Comparison of ENCODE assay signal across 19 cellular contexts in genomic region chr6:33732819-33733218, GRCh38. TPM values are rescaled to one million over a fixed set of nuclear protein-coding genes. Genes with fewer than 3 reads are reported as not detected.
A peak's percentile ranks its signal among the peaks of the same experiment; 100 is the strongest.
DNase-seq lines count a peak whose midpoint lies in the region; ATAC-seq and TF ChIP-seq lines count a peak whose summit lies in the region.
"Had no signal": no experiment of that assay in that cellular context is flagged by ENCODE, and none has a peak within 500 bp of the region (broad histone marks: within the 10 kb centered on the region; RNA-seq: fewer than 3 reads in every experiment).

No MANE protein-coding gene starts in this region.

- H2BK20ac ChIP-seq in IMR-90 (ENCODE audit: low read depth, low read length): no peak overlapping the region

- no peak overlapping the region for H4K91ac ChIP-seq in IMR-90 (ENCODE audit: insufficient read depth, low read depth, low read length)

- H3K9me1 ChIP-seq in IMR-90 (ENCODE audit: insufficient read depth, low read length): no peaks in the 10 kb centered on the region

- H3K23ac ChIP-seq in IMR-90 (ENCODE audit: low read depth, low read length): no peak overlapping the region

- H3K27ac ChIP-seq in IMR-90 (ENCODE audit: insufficient read depth, low read length): no peak overlapping the region
- H3K27ac ChIP-seq in psoas muscle: peak overlapping the region; percentile 100
- H3K27ac ChIP-seq: colonic mucosa had no signal

- WGBS in IMR-90 (ENCODE audit: extremely low coverage in 2 of 2, insufficient read length in 1 of 2), 2 experiments: no CpG with 5 or more reads among the region's 5 CpGs
- 38 to 69% (median 44%) methylated on average over 5 of the region's 5 CpGs for WGBS in psoas muscle, 3 donors

- no peak overlapping the region for H2BK120ac ChIP-seq in IMR-90 (ENCODE audit: low read depth, low read length)

- H3K4me2 ChIP-seq in IMR-90 (ENCODE audit: low read depth, low read length): no peak overlapping the region

- H3K27ac Mint-ChIP-seq in T-helper 17 cell: no peak overlapping the region
- H3K27ac Mint-ChIP-seq: activated CD4-positive, alpha-beta memory T cell treated with anti-CD3 and anti-CD28 coated beads, Interleukin-2, amount 10 ng/mL, durations not matched to agents 7 days and 5 days; CD14-positive monocyte; memory B cell had no signal

- no peak overlapping the region for H2AFZ ChIP-seq in IMR-90 (replicated peaks; ENCODE audit: low read length, poor library complexity)

- H3K79me1 ChIP-seq in IMR-90 (ENCODE audit: low read depth in 1 of 2, low read length in 2 of 2): no peaks in the 10 kb centered on the region

- H3K4me3 ChIP-seq in IMR-90 (ENCODE audit: insufficient read depth, low read depth, low read length): no peak overlapping the region
- H3K4me3 ChIP-seq in epithelial cell of proximal tubule (ENCODE audit: low read depth, low read length): no peak overlapping the region
- peak overlapping the region; percentile 72 for H3K4me3 ChIP-seq in psoas muscle
- H3K4me3 ChIP-seq: colonic mucosa had no signal

- H3K36me3 Mint-ChIP-seq in T-helper 17 cell (ENCODE audit: low read depth): no peaks in the 10 kb centered on the region
- H3K36me3 Mint-ChIP-seq: CD14-positive monocyte; memory B cell; naive thymus-derived CD4-positive, alpha-beta T cell had no signal

- TF ChIP-seq POLR2A in IMR-90 (IDR thresholded peaks at IDR 0.05; ENCODE audit: low read depth, low read length): no peak

- CTCF ChIA-PET in IMR-90 (lab: Yijun Ruan, JAX): no interaction called here

- H3K9ac ChIP-seq in IMR-90 (ENCODE audit: low read depth, low read length): no peak overlapping the region

- no peaks in the 10 kb centered on the region for H3K4me1 ChIP-seq in IMR-90 (ENCODE audit: control insufficient read depth, insufficient read depth, low read length)
- peaks cover 93% of the 10 kb centered on the region for H3K4me1 ChIP-seq in psoas muscle
- H3K4me1 ChIP-seq: colonic mucosa had no signal

- BruUV-seq in IMR-90 (replicated peaks; lab: Mats Ljungman, UMichigan): no TSS peak

- no peak overlapping the region for H3K18ac ChIP-seq in IMR-90 (ENCODE audit: low read depth, low read length)

- dilution Hi-C loops in IMR-90 (cut with HindIII; ENCODE audit: low sequenced_read_pairs, unreplicated experiment): no loop called here

- no peak overlapping the region for H4K8ac ChIP-seq in IMR-90 (ENCODE audit: low read depth in 2 of 2, low read length in 2 of 2)

- intact Hi-C loops in IMR-90 (cut with micrococcal nuclease) (no loop called here), psoas muscle (cut with DNase I) (no loop called here)

- H2BK5ac ChIP-seq in IMR-90 (ENCODE audit: low read depth, low read length, poor library complexity, severe bottlenecking): no peak overlapping the region

- no peak overlapping the region for H3K56ac ChIP-seq in IMR-90 (ENCODE audit: extremely low read depth, insufficient read depth, low read length)

- no peaks in the 10 kb centered on the region for H4K20me1 ChIP-seq in IMR-90 (ENCODE audit: insufficient read depth, low read length)

- no peak overlapping the region for H3K14ac ChIP-seq in IMR-90 (replicated peaks; ENCODE audit: low read depth, low read length)

- H3K27me3 Mint-ChIP-seq in T-helper 17 cell: peaks cover 18% of the 10 kb centered on the region
- H3K27me3 Mint-ChIP-seq: activated CD4-positive, alpha-beta memory T cell treated with anti-CD3 and anti-CD28 coated beads, Interleukin-2, amount 10 ng/mL, durations not matched to agents 7 days and 5 days; memory B cell; naive thymus-derived CD4-positive, alpha-beta T cell had no signal

- ATAC-seq in IMR-90 (ENCODE audit: low read depth) (peak; percentile 64), psoas muscle (no peak), HG02610 (IDR thresholded peaks at IDR 0.05; ENCODE audit: unreplicated experiment) (no peak), T-helper 17 cell (no peak)
- ATAC-seq: naive thymus-derived CD4-positive, alpha-beta T cell had no signal

- H3K27me3 ChIP-seq in IMR-90 (ENCODE audit: control insufficient read depth, insufficient read depth, low read length) (peaks cover 8% of the 10 kb centered on the region; the same call in 1 of the 2 replicates), psoas muscle (ENCODE audit: insufficient read depth in 3 of 3, low read length in 2 of 3) (no peaks in the 10 kb centered on the region)
- H3K27me3 ChIP-seq: colonic mucosa had no signal

- no peak overlapping the region for H3K4ac ChIP-seq in IMR-90 (ENCODE audit: low read depth, low read length)

- in situ Hi-C loops in Caki2 (cut with HindIII; ENCODE audit: low pct_unique_long_range_greater_than_20kb, low sequenced_read_pairs) (no loop called here), IMR-90 (cut with MboI; ENCODE audit: low sequenced_read_pairs) (no loop called here)

- TF ChIP-seq RAD21 in IMR-90 (IDR thresholded peaks at IDR 0.05; ENCODE audit: low read length): no peak

- peak; percentile 31 for DNase-seq in Caki2 (ENCODE audit: low read depth)
- DNase-seq in IMR-90: peak; percentile 38
- no peak for DNase-seq in epithelial cell of proximal tubule (ENCODE audit: low read depth)
- DNase-seq in psoas muscle: peak in 1 of 2 donors; percentile 46
- DNase-seq in activated naive CD4-positive, alpha-beta T cell (lab: John Stamatoyannopoulos, UW): no peak
- DNase-seq in T-helper 17 cell: no peak
- DNase-seq: activated CD4-positive, alpha-beta memory T cell treated with anti-CD3 and anti-CD28 coated beads, Interleukin-2, amount 10 ng/mL, durations not matched to agents 7 days and 5 days; activated naive CD4-positive, alpha-beta T cell treated with anti-CD3 and anti-CD28 coated beads, Interleukin-2, amount 50 U/mL, for 16 hours; activated T-cell treated with anti-CD3 and anti-CD28 coated beads, Interleukin-2, amount 50 U/mL, for 1 hour; colonic mucosa; naive thymus-derived CD4-positive, alpha-beta T cell; NCI-H187; NCI-H446 treated with DMSO at 0.1 percent for 48 hours; small intestine; stimulated activated CD4-positive, alpha-beta T cell treated with anti-CD3 and anti-CD28 coated beads, Interleukin-4, amount 100 ng/mL, for 24 hours; SW 1271 had no signal

- H3K4me1 Mint-ChIP-seq in T-helper 17 cell: peaks cover 4% of the 10 kb centered on the region
- H3K4me1 Mint-ChIP-seq: activated CD4-positive, alpha-beta memory T cell treated with anti-CD3 and anti-CD28 coated beads, Interleukin-2, amount 10 ng/mL, durations not matched to agents 7 days and 5 days; CD14-positive monocyte had no signal

- TF ChIP-seq CTCF in IMR-90 (conservative IDR thresholded peaks at IDR 0.05; ENCODE audit: low read depth, low read length): no peak
- TF ChIP-seq CTCF in epithelial cell of proximal tubule (conservative IDR thresholded peaks at IDR 0.05; ENCODE audit: low read depth, low read length): peak; percentile 10
- TF ChIP-seq CTCF in psoas muscle (IDR thresholded peaks at IDR 0.05): no peak

- no peak overlapping the region for H2AK9ac ChIP-seq in IMR-90 (replicated peaks; ENCODE audit: low read depth, low read length, poor library complexity)

- no peak overlapping the region for H2BK15ac ChIP-seq in IMR-90 (ENCODE audit: low read depth, low read length)

- no peak overlapping the region for H4K5ac ChIP-seq in IMR-90 (ENCODE audit: low read depth, low read length)

- H3K4me3 Mint-ChIP-seq in T-helper 17 cell: no peak overlapping the region
- H3K4me3 Mint-ChIP-seq: activated CD4-positive, alpha-beta memory T cell treated with anti-CD3 and anti-CD28 coated beads, Interleukin-2, amount 10 ng/mL, durations not matched to agents 7 days and 5 days; CD14-positive monocyte; memory B cell; naive thymus-derived CD4-positive, alpha-beta T cell had no signal

- H3K36me3 ChIP-seq in IMR-90 (ENCODE audit: control insufficient read depth, insufficient read depth, low read length): no peaks in the 10 kb centered on the region
- peaks cover 0 to 86% of the 10 kb centered on the region in 2 donors for H3K36me3 ChIP-seq in psoas muscle (ENCODE audit: insufficient read depth in 1 of 2, low read depth in 1 of 2)
- H3K36me3 ChIP-seq: colonic mucosa had no signal

- H3K9me3 ChIP-seq in IMR-90 (ENCODE audit: control insufficient read depth, insufficient read depth, low read length) (no peaks in the 10 kb centered on the region), psoas muscle (no peaks in the 10 kb centered on the region), T-helper 17 cell (ENCODE audit: control insufficient read depth, low read length, poor library complexity, severe bottlenecking) (no peaks in the 10 kb centered on the region)
- H3K9me3 ChIP-seq: colonic mucosa had no signal

- POLR2A ChIA-PET in IMR-90 (lab: Charles Lee; ENCODE audit: unreplicated experiment): no interaction called here

- H2AK5ac ChIP-seq in IMR-90 (ENCODE audit: low read depth, low read length): no peak overlapping the region

RNA-seq across cellular contexts. Expression of gene IP6K3, which starts 13.9 kb away (rescaled TPM):
- 0.07 and 0.12 TPM in 2 replicates for total RNA-seq in Caki2 (2014; rRNA removed; shearing (Covaris generic); ENCODE audit: low replicate concordance)
- 0.18 and 0.28 TPM in 2 replicates for total RNA-seq in IMR-90 (2012; rRNA removed)
- polyA plus RNA-seq in IMR-90 (2012; rRNA removed): 0.51 and 0.52 TPM in 2 replicates
- polyA plus RNA-seq in IMR-90 (2012; cell fraction: cytosol; rRNA removed): 0.22 and 0.62 TPM in 2 replicates
- 0.39 and 0.49 TPM in 2 replicates for polyA plus RNA-seq in IMR-90 (2012; cell fraction: nucleus; rRNA removed; ENCODE audit: low replicate concordance)
- total RNA-seq in epithelial cell of proximal tubule: 0.40 and 0.65 TPM in 2 replicates
- total RNA-seq in psoas muscle: 100 to 1,000 TPM; 113 to 363 (median 306) TPM
- polyA plus RNA-seq in psoas muscle: 100 to 1,000 TPM in 2 of 3 donors, 10 to 100 TPM in 1; 95.7 to 220 (median 175) TPM
- total RNA-seq in T-helper 17 cell: not detected
- total RNA-seq: activated CD4-positive, alpha-beta memory T cell treated with anti-CD3 and anti-CD28 coated beads, Interleukin-2, amount 10 ng/mL, durations not matched to agents 7 days and 5 days; naive thymus-derived CD4-positive, alpha-beta T cell had no signal
- polyA plus RNA-seq: CD14-positive monocyte; naive thymus-derived CD4-positive, alpha-beta T cell had no signal

RNA-seq across cellular contexts. Expression of gene UQCC2, which starts 21.3 kb away (rescaled TPM):
- 41.7 and 68.5 TPM in 2 replicates for total RNA-seq in Caki2 (2014; rRNA removed; shearing (Covaris generic); ENCODE audit: low replicate concordance)
- total RNA-seq in IMR-90 (2012; rRNA removed): 13.8 and 23.1 TPM in 2 replicates
- 34.5 and 44.5 TPM in 2 replicates for polyA plus RNA-seq in IMR-90 (2012; rRNA removed)
- polyA plus RNA-seq in IMR-90 (2012; cell fraction: cytosol; rRNA removed): 28.0 and 38.5 TPM in 2 replicates
- polyA plus RNA-seq in IMR-90 (2012; cell fraction: nucleus; rRNA removed; ENCODE audit: low replicate concordance): 18.4 and 25.0 TPM in 2 replicates
- total RNA-seq in epithelial cell of proximal tubule: 20.3 and 51.0 TPM in 2 replicates
- total RNA-seq in psoas muscle: 100 to 1,000 TPM; 118 to 184 (median 145) TPM
- polyA plus RNA-seq in psoas muscle: 100 to 1,000 TPM; 129 to 158 (median 141) TPM
- 10 to 100 TPM; 17.3 to 19.8 TPM for total RNA-seq in T-helper 17 cell

RNA-seq across cellular contexts. Expression of gene LEMD2, which starts 56.1 kb away (rescaled TPM):
- total RNA-seq in Caki2 (2014; rRNA removed; shearing (Covaris generic); ENCODE audit: low replicate concordance): 150 and 167 TPM in 2 replicates
- total RNA-seq in IMR-90 (2012; rRNA removed) (24.4 and 26.5 TPM in 2 replicates), epithelial cell of proximal tubule (42.0 and 48.3 TPM in 2 replicates), psoas muscle (10 to 100 TPM; 21.3 to 38.8 (median 24.5) TPM), T-helper 17 cell (100 to 1,000 TPM; 101 to 120 TPM)
- polyA plus RNA-seq in IMR-90 (2012; rRNA removed) (37.8 and 43.6 TPM in 2 replicates), psoas muscle (10 to 100 TPM; 37.3 to 63.3 (median 45.0) TPM)
- polyA plus RNA-seq in IMR-90 (2012; cell fraction: cytosol; rRNA removed): 30.9 and 55.6 TPM in 2 replicates
- 98.1 and 109 TPM in 2 replicates for polyA plus RNA-seq in IMR-90 (2012; cell fraction: nucleus; rRNA removed; ENCODE audit: low replicate concordance)

Comparison
In these comparisons a context has a peak if more than half of its experiments do, and no peak if none do; other contexts are left out.
1. DNase-seq: peak in Caki2 (single experiment) and IMR-90 (single experiment); none in epithelial cell of proximal tubule (single experiment), activated naive CD4-positive, alpha-beta T cell (0 of 4) and T-helper 17 cell (0 of 3).
2. RNA of gene IP6K3, which starts 13.9 kb away (total RNA-seq): 113 to 363 TPM in psoas muscle; 0.40 to 0.65 TPM in epithelial cell of proximal tubule, 0.18 to 0.28 TPM in IMR-90, 0.07 to 0.12 TPM in Caki2 and not detected in T-helper 17 cell; every median in the first group is over 10 times any median in the second.